Comparison of ENCODE assay signal across 1 cellular context in the genomic region with DNA sequence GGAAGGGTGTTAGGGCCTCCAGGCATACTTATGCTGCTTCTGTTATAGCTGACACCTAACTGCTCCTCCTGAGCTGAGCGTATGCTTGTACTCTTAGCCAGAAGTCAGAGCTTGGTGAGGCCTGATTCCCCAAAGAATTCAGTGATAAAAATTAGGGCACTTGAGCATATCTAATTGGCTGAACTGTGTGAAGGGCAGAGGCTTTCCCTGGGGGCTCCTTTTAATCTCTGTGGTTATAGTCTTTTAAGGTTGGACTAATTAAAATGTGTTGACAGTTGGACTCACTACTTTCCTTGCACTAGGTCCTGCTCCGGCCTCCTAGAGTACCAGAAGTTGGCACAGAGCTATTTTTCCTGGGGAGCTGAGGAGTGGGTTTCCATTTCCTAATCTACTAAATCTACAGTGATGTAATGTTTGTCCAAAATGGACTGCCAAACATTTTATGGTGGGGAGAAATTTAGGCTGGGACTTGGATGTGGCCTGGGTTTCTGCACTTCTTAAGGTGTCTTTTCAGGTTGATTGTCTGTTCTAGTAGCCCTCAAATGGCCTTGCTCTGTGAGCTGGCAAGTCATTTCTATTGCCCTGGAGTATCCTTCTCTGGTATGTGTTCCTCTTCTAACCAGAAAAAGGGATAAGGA.
A peak's percentile ranks its signal among the peaks of the same experiment; 100 is the strongest.
TF ChIP-seq lines count a peak whose summit lies in the region.

No MANE protein-coding gene starts in this region.

TF ChIP-seq in GM12878, 131 proteins besides CTCF, POLR2A, EP300 and RAD21 (continued from another document):
- TF ChIP-seq, protein P1, sequence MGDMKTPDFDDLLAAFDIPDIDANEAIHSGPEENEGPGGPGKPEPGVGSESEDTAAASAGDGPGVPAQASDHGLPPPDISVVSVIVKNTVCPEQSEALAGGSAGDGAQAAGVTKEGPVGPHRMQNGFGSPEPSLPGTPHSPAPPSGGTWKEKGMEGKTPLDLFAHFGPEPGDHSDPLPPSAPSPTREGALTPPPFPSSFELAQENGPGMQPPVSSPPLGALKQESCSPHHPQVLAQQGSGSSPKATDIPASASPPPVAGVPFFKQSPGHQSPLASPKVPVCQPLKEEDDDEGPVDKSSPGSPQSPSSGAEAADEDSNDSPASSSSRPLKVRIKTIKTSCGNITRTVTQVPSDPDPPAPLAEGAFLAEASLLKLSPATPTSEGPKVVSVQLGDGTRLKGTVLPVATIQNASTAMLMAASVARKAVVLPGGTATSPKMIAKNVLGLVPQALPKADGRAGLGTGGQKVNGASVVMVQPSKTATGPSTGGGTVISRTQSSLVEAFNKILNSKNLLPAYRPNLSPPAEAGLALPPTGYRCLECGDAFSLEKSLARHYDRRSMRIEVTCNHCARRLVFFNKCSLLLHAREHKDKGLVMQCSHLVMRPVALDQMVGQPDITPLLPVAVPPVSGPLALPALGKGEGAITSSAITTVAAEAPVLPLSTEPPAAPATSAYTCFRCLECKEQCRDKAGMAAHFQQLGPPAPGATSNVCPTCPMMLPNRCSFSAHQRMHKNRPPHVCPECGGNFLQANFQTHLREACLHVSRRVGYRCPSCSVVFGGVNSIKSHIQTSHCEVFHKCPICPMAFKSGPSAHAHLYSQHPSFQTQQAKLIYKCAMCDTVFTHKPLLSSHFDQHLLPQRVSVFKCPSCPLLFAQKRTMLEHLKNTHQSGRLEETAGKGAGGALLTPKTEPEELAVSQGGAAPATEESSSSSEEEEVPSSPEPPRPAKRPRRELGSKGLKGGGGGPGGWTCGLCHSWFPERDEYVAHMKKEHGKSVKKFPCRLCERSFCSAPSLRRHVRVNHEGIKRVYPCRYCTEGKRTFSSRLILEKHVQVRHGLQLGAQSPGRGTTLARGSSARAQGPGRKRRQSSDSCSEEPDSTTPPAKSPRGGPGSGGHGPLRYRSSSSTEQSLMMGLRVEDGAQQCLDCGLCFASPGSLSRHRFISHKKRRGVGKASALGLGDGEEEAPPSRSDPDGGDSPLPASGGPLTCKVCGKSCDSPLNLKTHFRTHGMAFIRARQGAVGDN (IDR thresholded peaks at IDR 0.05), result peak; percentile 54; the same call in 1 of the 2 replicates
- no peak for TF ChIP-seq FOXM1 (IDR thresholded peaks at IDR 0.05; ENCODE audit: low read depth, low read length)
